ENCODE assay signal across 22 cellular contexts in the genomic region with DNA sequence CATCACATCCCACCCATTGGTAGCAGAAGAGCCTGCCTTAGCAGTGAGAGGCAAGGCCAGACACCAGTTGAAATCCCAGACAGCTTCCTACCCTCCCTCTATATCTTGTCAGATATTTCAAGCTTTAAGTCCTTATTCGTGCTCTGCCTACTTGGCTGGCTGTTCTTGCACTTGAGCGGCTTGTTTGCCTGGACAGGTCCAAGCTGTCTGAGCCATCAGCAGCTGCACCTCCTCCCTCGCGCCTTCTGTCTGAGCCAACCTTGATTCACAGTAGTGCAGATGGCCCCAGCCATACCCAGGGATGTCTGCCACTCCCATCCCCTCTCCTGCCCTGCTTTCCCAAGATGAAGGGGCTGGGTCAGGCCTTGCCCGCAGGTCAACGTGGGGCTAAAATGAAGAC. TPM values are rescaled to one million over a fixed set of nuclear protein-coding genes. Genes with fewer than 3 reads are reported as not detected.
DNase-seq lines count a peak whose midpoint lies in the region; ATAC-seq and TF ChIP-seq lines count a peak whose summit lies in the region.
"Had no signal": no experiment of that assay in that cellular context is flagged by ENCODE, and none has a peak within 500 bp of the region (broad histone marks: within the 10 kb centered on the region; RNA-seq: fewer than 3 reads in every experiment).

No MANE protein-coding gene starts in this region.

- no peak overlapping the region for H3K27ac ChIP-seq in RWPE2 (ENCODE audit: poor library complexity, severe bottlenecking)
- H3K27ac ChIP-seq in epithelial cell of prostate, result peak overlapping the region; percentile 15
- no peak overlapping the region for H3K27ac ChIP-seq in stomach
- H3K27ac ChIP-seq: GM23248, KMS-11, VCaP had no signal

- peaks cover 12% of the 10 kb centered on the region for H3K36me3 Mint-ChIP-seq in activated CD4-positive, alpha-beta T cell treated with anti-CD3 and anti-CD28 coated beads, Interleukin-2, amount 10 ng/mL, durations not matched to agents 24 days and 14 days (ENCODE audit: low read depth)

- DNase-seq in DMS 273 (lab: John Stamatoyannopoulos, UW; ENCODE audit: unreplicated experiment) (peak; percentile 90), HPDE6-E6E7 (ENCODE audit: extremely low spot score) (peak; percentile 60), RWPE2 (ENCODE audit: low spot score) (no peak), epithelial cell of prostate (ENCODE audit: low read depth, low spot score) (peak; percentile 27), MV-4-11 (lab: John Stamatoyannopoulos, UW) (no peak), stomach (no peak)
- no peak for DNase-seq in activated CD4-positive, alpha-beta T cell treated with anti-CD3 and anti-CD28 coated beads, Interleukin-2, amount 10 ng/mL, durations not matched to agents 24 days and 14 days
- DNase-seq: activated CD4-positive, alpha-beta T cell treated with anti-CD3 and anti-CD28 coated beads, Interleukin-2, amount 50 U/mL, for 1 hour; activated naive CD4-positive, alpha-beta T cell treated with anti-CD3 and anti-CD28 coated beads, Interleukin-2, amount 50 U/mL, for 16 hours; GF-D8; GM23248; left colon; mesendoderm; NCI-H187 treated with DMSO at 0.1 percent for 48 hours; NCI-H526; RPMI8226 had no signal

- H3K4me3 Mint-ChIP-seq in activated CD4-positive, alpha-beta T cell treated with anti-CD3 and anti-CD28 coated beads, Interleukin-2, amount 10 ng/mL, durations not matched to agents 24 days and 14 days, result no peak overlapping the region
- H3K4me3 Mint-ChIP-seq: T-helper 2 cell treated with Interferon-gamma antibody and Interleukin-4, amounts not matched to agents 5 μg/mL and 100 μg/mL, for 36 hours; type B pancreatic cell had no signal

- H3K27ac Mint-ChIP-seq in activated CD4-positive, alpha-beta T cell treated with anti-CD3 and anti-CD28 coated beads, Interleukin-2, amount 10 ng/mL, durations not matched to agents 24 days and 14 days, result no peak overlapping the region
- H3K27ac Mint-ChIP-seq: T-helper 2 cell treated with Interferon-gamma antibody and Interleukin-4, amounts not matched to agents 5 μg/mL and 100 μg/mL, for 36 hours; type B pancreatic cell had no signal

- H3K9me3 ChIP-seq in RWPE2 (ENCODE audit: severe bottlenecking), result no peaks in the 10 kb centered on the region
- no peaks in the 10 kb centered on the region for H3K9me3 ChIP-seq in stomach

- H3K27me3 ChIP-seq in RWPE2 (ENCODE audit: insufficient read depth, poor library complexity, severe bottlenecking) (no peaks in the 10 kb centered on the region), stomach (no peaks in the 10 kb centered on the region)

- peak; percentile 32; the same call in 1 of the 3 replicates for ATAC-seq in RWPE2 (ENCODE audit: low read depth)
- ATAC-seq in HG03280 (IDR thresholded peaks at IDR 0.05; ENCODE audit: unreplicated experiment), result no peak
- ATAC-seq: left colon, SK-N-SH treated with all-trans-retinoic acid at 6 μM for 48 hours had no signal

- intact Hi-C loops in activated CD4-positive, alpha-beta T cell treated with anti-CD3 and anti-CD28 coated beads, Interleukin-2, amount 10 ng/mL, durations not matched to agents 24 days and 14 days (cut with micrococcal nuclease), result no loop called here
- intact Hi-C loops in stomach (cut with DNase I; ENCODE audit: low total_unique reads), result no loop called here

- no peaks in the 10 kb centered on the region for H3K9me3 Mint-ChIP-seq in activated CD4-positive, alpha-beta T cell treated with anti-CD3 and anti-CD28 coated beads, Interleukin-2, amount 10 ng/mL, durations not matched to agents 24 days and 14 days
- H3K9me3 Mint-ChIP-seq: T-helper 2 cell treated with Interferon-gamma antibody and Interleukin-4, amounts not matched to agents 5 μg/mL and 100 μg/mL, for 36 hours; type B pancreatic cell had no signal

- no peak for TF ChIP-seq EP300 in stomach (IDR thresholded peaks at IDR 0.05)

- H3K4me3 ChIP-seq in RWPE2 (ENCODE audit: severe bottlenecking) (no peak overlapping the region), stomach (no peak overlapping the region)
- H3K4me3 ChIP-seq: GM23248 had no signal

- H3K36me3 ChIP-seq in RWPE2 (ENCODE audit: low read depth), result peaks cover 3% of the 10 kb centered on the region; the same call in 1 of the 2 replicates
- peaks cover 0 to 28% (median 9%) of the 10 kb centered on the region in 4 donors for H3K36me3 ChIP-seq in stomach

- H3K4me1 ChIP-seq in RWPE2 (ENCODE audit: insufficient read depth, poor library complexity, severe bottlenecking), result peaks cover 7% of the 10 kb centered on the region
- H3K4me1 ChIP-seq in stomach, result peaks cover 17 to 39% (median 30%) of the 10 kb centered on the region in 4 donors

- 89 to 98% (median 97%) methylated on average over 6 of the region's 6 CpGs for WGBS in stomach, 5 donors

- H3K4me1 Mint-ChIP-seq in activated CD4-positive, alpha-beta T cell treated with anti-CD3 and anti-CD28 coated beads, Interleukin-2, amount 10 ng/mL, durations not matched to agents 24 days and 14 days, result peaks cover 8% of the 10 kb centered on the region

- no peaks in the 10 kb centered on the region for H3K27me3 Mint-ChIP-seq in activated CD4-positive, alpha-beta T cell treated with anti-CD3 and anti-CD28 coated beads, Interleukin-2, amount 10 ng/mL, durations not matched to agents 24 days and 14 days
- H3K27me3 Mint-ChIP-seq: type B pancreatic cell had no signal

- TF ChIP-seq CTCF in RWPE2 (IDR thresholded peaks at IDR 0.05; ENCODE audit: poor library complexity, severe bottlenecking), result no peak
- no peak for TF ChIP-seq CTCF in stomach (IDR thresholded peaks at IDR 0.05)

- TF ChIP-seq POLR2A in stomach (IDR thresholded peaks at IDR 0.05), result no peak

RNA-seq across cellular contexts. Expression of a gene that starts 16.4 kb away (rescaled TPM):
- 2.2 and 5.7 TPM in 2 replicates for total RNA-seq in activated CD4-positive, alpha-beta T cell treated with anti-CD3 and anti-CD28 coated beads, Interleukin-2, amount 10 ng/mL, durations not matched to agents 24 days and 14 days
- 10 to 100 TPM in 2 of 5 donors, under 1 TPM in 2, not detected in 1; 0.45 to 61.8 (median 15.9) TPM for total RNA-seq in stomach
- 1 to 10 TPM in 2 of 3 donors, under 1 TPM in 1; 0.46 to 3.5 (median 1.1) TPM for polyA plus RNA-seq in stomach

Comparison
In these comparisons a context has a peak if more than half of its experiments do, and no peak if none do; other contexts are left out.
1. DNase-seq: peak in DMS 273 (single experiment), HPDE6-E6E7 (single experiment) and epithelial cell of prostate (single experiment); none in RWPE2 (single experiment), activated CD4-positive, alpha-beta T cell treated with anti-CD3 and anti-CD28 coated beads, Interleukin-2, amount 10 ng/mL, durations not matched to agents 24 days and 14 days (single experiment), MV-4-11 (single experiment) and stomach (single experiment).